Comparison of ENCODE assay signal across 22 cellular contexts in genomic region chr1:175750366-175751111, GRCh38. TPM values are rescaled to one million over a fixed set of nuclear protein-coding genes. Genes with fewer than 3 reads are reported as not detected.
DNase-seq lines count a peak whose midpoint lies in the region; ATAC-seq and TF ChIP-seq lines count a peak whose summit lies in the region.
"Had no signal": no experiment of that assay in that cellular context is flagged by ENCODE, and none has a peak within 500 bp of the region (broad histone marks: within the 10 kb centered on the region; RNA-seq: fewer than 3 reads in every experiment).

No MANE protein-coding gene starts in this region.

- H3K27ac Mint-ChIP-seq in osteocyte (ENCODE audit: unreplicated experiment): no peak overlapping the region
- H3K27ac Mint-ChIP-seq: CD4-positive, alpha-beta memory T cell had no signal

- H3K36me3 Mint-ChIP-seq in osteocyte (ENCODE audit: unreplicated experiment): no peaks in the 10 kb centered on the region
- H3K36me3 Mint-ChIP-seq: CD4-positive, alpha-beta memory T cell had no signal

- no peak overlapping the region for H3K18ac ChIP-seq in mesendoderm (ENCODE audit: low read length)

- no peak overlapping the region for H3K4me3 ChIP-seq in coronary artery
- H3K4me3 ChIP-seq in mesendoderm (ENCODE audit: low read length): no peak overlapping the region
- H3K4me3 ChIP-seq: BLaER1 treated with 17β-estradiol and CSF1 and Interleukin-3, amounts not matched to agents 10 nM and 100 nM had no signal

- H2BK15ac ChIP-seq in mesendoderm (replicated peaks; ENCODE audit: low read depth): no peak overlapping the region

- H3K9ac ChIP-seq in mesendoderm (ENCODE audit: low read length): no peak overlapping the region
- H3K9ac ChIP-seq: BLaER1 treated with 17β-estradiol and CSF1 and Interleukin-3, amounts not matched to agents 10 nM and 100 nM had no signal

- H3K4ac ChIP-seq in mesendoderm (ENCODE audit: low read depth, low read length): no peak overlapping the region

- no peak overlapping the region for H2BK5ac ChIP-seq in mesendoderm (ENCODE audit: low read length)

- no CpG with 5 or more reads among the region's 12 CpGs for WGBS in mesendoderm (ENCODE audit: extremely low coverage, insufficient coverage, low lambda C conversion rate)

- no peak overlapping the region for H3K56ac ChIP-seq in mesendoderm (ENCODE audit: low read length)

- no peaks in the 10 kb centered on the region for H3K36me3 ChIP-seq in mesendoderm (ENCODE audit: control insufficient read depth, insufficient read depth, low read length)
- H3K36me3 ChIP-seq: BLaER1 treated with 17β-estradiol and CSF1 and Interleukin-3, amounts not matched to agents 10 nM and 100 nM had no signal

- H4K5ac ChIP-seq in mesendoderm (ENCODE audit: low read length): no peak overlapping the region

- H2AK5ac ChIP-seq in mesendoderm (ENCODE audit: low read length): no peak overlapping the region

- no peak overlapping the region for H2BK120ac ChIP-seq in mesendoderm (ENCODE audit: low read depth, low read length)

- H3K79me2 ChIP-seq in mesendoderm (ENCODE audit: control insufficient read depth, insufficient read depth, low read length): no peaks in the 10 kb centered on the region

- no peak overlapping the region for H3K4me3 Mint-ChIP-seq in osteocyte (ENCODE audit: unreplicated experiment)
- H3K4me3 Mint-ChIP-seq: CD4-positive, alpha-beta memory T cell had no signal

- TF ChIP-seq CTCF in coronary artery (IDR thresholded peaks at IDR 0.05) (no peak), osteocyte (IDR thresholded peaks at IDR 0.05) (no peak)

- peak; percentile 30 for DNase-seq in DMS 273 (lab: John Stamatoyannopoulos, UW; ENCODE audit: unreplicated experiment)
- DNase-seq in DMS 273 treated with DMSO at 0.1 percent for 48 hours (lab: John Stamatoyannopoulos, UW): no peak
- peak; percentile 98 for DNase-seq in NCI-H82 (lab: John Stamatoyannopoulos, UW)
- no peak for DNase-seq in coronary artery (ENCODE audit: low spot score)
- peak; percentile 39 for DNase-seq in mesendoderm
- DNase-seq in NOMO-1 (lab: John Stamatoyannopoulos, UW; ENCODE audit: unreplicated experiment in 2 of 2): no peak
- no peak for DNase-seq in osteocyte (ENCODE audit: extremely low spot score, unreplicated experiment)
- DNase-seq: ACHN; Caco-2; CD4-positive, alpha-beta memory T cell; DMS53; EL; Kasumi-1; NCI-H1417 treated with DMSO at 0.1 percent for 48 hours; NCI-H187; NCI-H446; NCI-H69 had no signal

- H3K27ac ChIP-seq in coronary artery: peak overlapping the region; percentile 16 to 68
- no peak overlapping the region for H3K27ac ChIP-seq in mesendoderm (ENCODE audit: low read depth, low read length)
- H3K27ac ChIP-seq: 22Rv1; BLaER1 treated with 17β-estradiol and CSF1 and Interleukin-3, amounts not matched to agents 10 nM and 100 nM; RWPE1 had no signal

- ATAC-seq in HG03196 (IDR thresholded peaks at IDR 0.05; ENCODE audit: unreplicated experiment): no peak

- no peaks in the 10 kb centered on the region for H3K9me3 Mint-ChIP-seq in osteocyte (ENCODE audit: unreplicated experiment)
- H3K9me3 Mint-ChIP-seq: CD4-positive, alpha-beta memory T cell had no signal

- H3K4me1 Mint-ChIP-seq in osteocyte (ENCODE audit: unreplicated experiment): no peaks in the 10 kb centered on the region
- H3K4me1 Mint-ChIP-seq: CD4-positive, alpha-beta memory T cell had no signal

- H3K27me3 Mint-ChIP-seq in osteocyte (ENCODE audit: unreplicated experiment): no peaks in the 10 kb centered on the region

- no peaks in the 10 kb centered on the region for H3K27me3 ChIP-seq in mesendoderm (ENCODE audit: insufficient read depth, low read length, poor library complexity)

- H4K8ac ChIP-seq in mesendoderm (ENCODE audit: low read depth, low read length): no peak overlapping the region

- peaks cover 3% of the 10 kb centered on the region for H3K4me1 ChIP-seq in mesendoderm (ENCODE audit: control insufficient read depth, low read depth, low read length)
- H3K4me1 ChIP-seq: BLaER1 treated with 17β-estradiol and CSF1 and Interleukin-3, amounts not matched to agents 10 nM and 100 nM; Caco-2 had no signal

- no peak overlapping the region for H3K4me2 ChIP-seq in mesendoderm (ENCODE audit: low read length)
- H3K4me2 ChIP-seq: BLaER1 treated with 17β-estradiol and CSF1 and Interleukin-3, amounts not matched to agents 10 nM and 100 nM had no signal

- H3K79me1 ChIP-seq in mesendoderm (ENCODE audit: low read length): no peaks in the 10 kb centered on the region

- no peak overlapping the region for H3K23ac ChIP-seq in mesendoderm (ENCODE audit: low read length)

RNA-seq across cellular contexts. Expression of gene TNR, which starts 7.1 kb away (rescaled TPM):
- 0.01 TPM for polyA plus RNA-seq in mesendoderm (2013, experiment 1 of 2)
- polyA plus RNA-seq in mesendoderm (2013, experiment 2 of 2): 0.04 TPM
- total RNA-seq in osteocyte: not detected in 2 replicates
- total RNA-seq: Caco-2; CD4-positive, alpha-beta memory T cell; MCF 10A had no signal
- polyA plus RNA-seq: CD4-positive, alpha-beta memory T cell had no signal

Comparison
In these comparisons a context has a peak if more than half of its experiments do, and no peak if none do; other contexts are left out.
1. DNase-seq: peak in DMS 273 (single experiment), NCI-H82 (single experiment) and mesendoderm (single experiment); none in DMS 273 treated with DMSO at 0.1 percent for 48 hours (single experiment), coronary artery (single experiment), NOMO-1 (0 of 2) and osteocyte (single experiment).